In genomic region chr15:41507820-41508290, GRCh38 we compare ENCODE assay signal across 23 cellular contexts. TPM values are rescaled to one million over a fixed set of nuclear protein-coding genes. Genes with fewer than 3 reads are reported as not detected.
A peak's percentile ranks its signal among the peaks of the same experiment; 100 is the strongest.
DNase-seq lines count a peak whose midpoint lies in the region; ATAC-seq and TF ChIP-seq lines count a peak whose summit lies in the region.
"Had no signal": no experiment of that assay in that cellular context is flagged by ENCODE, and none has a peak within 500 bp of the region (broad histone marks: within the 10 kb centered on the region; RNA-seq: fewer than 3 reads in every experiment).

No MANE protein-coding gene starts in this region.

- DNase-seq in heart left ventricle (peak in 2 of 5 donors; percentile 63 to 69), Right ventricle myocardium inferior (ENCODE audit: missing footprints) (no peak), breast epithelium (ENCODE audit: low spot score in 2 of 2) (peak; percentile 78 to 90), left lobe of liver (ENCODE audit: low spot score) (peak; percentile 92), transverse colon (peak; percentile 86), GM13976 (ENCODE audit: low spot score) (no peak)
- no peak for DNase-seq in activated CD8-positive, alpha-beta memory T cell treated with anti-CD3 and anti-CD28 coated beads, Interleukin-2, amount 10 ng/mL, durations not matched to agents 7 days and 5 days
- DNase-seq in activated naive CD4-positive, alpha-beta T cell treated with anti-CD3 and anti-CD28 coated beads, Interleukin-2, amount 50 U/mL, for 72 hours (ENCODE audit: low spot score in 2 of 2), result no peak
- DNase-seq: activated CD4-positive, alpha-beta T cell treated with anti-CD3 and anti-CD28 coated beads, Interleukin-2, amount 50 U/mL, for 4 hours; activated naive CD4-positive, alpha-beta T cell; DMS153; GF-D8; KBM-7; NCI-H1048; NCI-H2081 treated with DMSO at 0.1 percent for 48 hours; NCI-H524 treated with DMSO at 0.1 percent for 48 hours; T-helper 17 cell; WERI-Rb-1 had no signal

- TF ChIP-seq POLR2A in heart left ventricle (IDR thresholded peaks at IDR 0.05), result no peak
- no peak for TF ChIP-seq POLR2A in breast epithelium (IDR thresholded peaks at IDR 0.05)
- TF ChIP-seq POLR2A in transverse colon (IDR thresholded peaks at IDR 0.05), result peak; percentile 59

- no peaks in the 10 kb centered on the region for H3K9me3 ChIP-seq in heart left ventricle
- no peaks in the 10 kb centered on the region for H3K9me3 ChIP-seq in breast epithelium
- H3K9me3 ChIP-seq in transverse colon, result no peaks in the 10 kb centered on the region
- H3K9me3 ChIP-seq: BLaER1 treated with 17β-estradiol and CSF1 and Interleukin-3, amounts not matched to agents 10 nM and 100 nM; SJSA1 had no signal

- CTCF ChIA-PET in activated CD8-positive, alpha-beta memory T cell treated with anti-CD3 and anti-CD28 coated beads, Interleukin-2, amount 10 ng/mL, durations not matched to agents 7 days and 5 days (lab: Charles Lee), result interaction anchor here (0.6 to 1.8 kb wide), 3 partner anchors 9 to 646 kb away, joined by 3 to 6 read pairs (median 4); no protein-coding TSS in a partner anchor

- no peak overlapping the region for H3K4me3 ChIP-seq in heart left ventricle
- no peak overlapping the region for H3K4me3 ChIP-seq in breast epithelium
- no peak overlapping the region for H3K4me3 ChIP-seq in transverse colon
- H3K4me3 ChIP-seq: BLaER1 treated with 17β-estradiol and CSF1 and Interleukin-3, amounts not matched to agents 10 nM and 100 nM; GM12878; neural progenitor cell; SJSA1 had no signal

- H3K36me3 ChIP-seq in heart left ventricle, result no peaks in the 10 kb centered on the region
- H3K36me3 ChIP-seq in breast epithelium, result no peaks in the 10 kb centered on the region
- no peaks in the 10 kb centered on the region for H3K36me3 ChIP-seq in transverse colon
- H3K36me3 ChIP-seq: BLaER1 treated with 17β-estradiol and CSF1 and Interleukin-3, amounts not matched to agents 10 nM and 100 nM; neural progenitor cell; SJSA1; WERI-Rb-1 had no signal

- no peaks in the 10 kb centered on the region for H3K36me3 Mint-ChIP-seq in activated CD8-positive, alpha-beta memory T cell treated with anti-CD3 and anti-CD28 coated beads, Interleukin-2, amount 10 ng/mL, durations not matched to agents 7 days and 5 days
- H3K36me3 Mint-ChIP-seq in activated naive CD4-positive, alpha-beta T cell treated with anti-CD3 and anti-CD28 coated beads, Interleukin-2, amount 50 U/mL, for 72 hours, result no peaks in the 10 kb centered on the region
- H3K36me3 Mint-ChIP-seq: mesothelial cell of epicardium, neural progenitor cell had no signal

- H3K27ac Mint-ChIP-seq in activated CD8-positive, alpha-beta memory T cell treated with anti-CD3 and anti-CD28 coated beads, Interleukin-2, amount 10 ng/mL, durations not matched to agents 7 days and 5 days, result no peak overlapping the region
- H3K27ac Mint-ChIP-seq in activated naive CD4-positive, alpha-beta T cell treated with anti-CD3 and anti-CD28 coated beads, Interleukin-2, amount 50 U/mL, for 72 hours, result no peak overlapping the region
- H3K27ac Mint-ChIP-seq: mesothelial cell of epicardium, neural progenitor cell, T-helper 17 cell had no signal

- peak; percentile 14 to 73 (median 62) for ATAC-seq in heart left ventricle
- ATAC-seq in Right ventricle myocardium inferior, result no peak
- ATAC-seq in left lobe of liver, result peak; percentile 88
- ATAC-seq in activated CD8-positive, alpha-beta memory T cell treated with anti-CD3 and anti-CD28 coated beads, Interleukin-2, amount 10 ng/mL, durations not matched to agents 7 days and 5 days, result no peak
- ATAC-seq in activated naive CD4-positive, alpha-beta T cell treated with anti-CD3 and anti-CD28 coated beads, Interleukin-2, amount 50 U/mL, for 72 hours, result no peak
- ATAC-seq: GM12878, T-helper 17 cell had no signal

- peaks cover 0 to 23% (median 15%) of the 10 kb centered on the region in 12 donors for H3K4me1 ChIP-seq in heart left ventricle
- H3K4me1 ChIP-seq in breast epithelium, result peaks cover 8 to 9% of the 10 kb centered on the region in 2 donors
- peaks cover 12 to 29% (median 20%) of the 10 kb centered on the region in 4 donors for H3K4me1 ChIP-seq in transverse colon

- no peak overlapping the region for H3K4me3 Mint-ChIP-seq in activated CD8-positive, alpha-beta memory T cell treated with anti-CD3 and anti-CD28 coated beads, Interleukin-2, amount 10 ng/mL, durations not matched to agents 7 days and 5 days
- H3K4me3 Mint-ChIP-seq: mesothelial cell of epicardium, neural progenitor cell, T-helper 17 cell had no signal

- peaks cover 15 to 44% (median 25%) of the 10 kb centered on the region in 9 donors for H3K27me3 ChIP-seq in heart left ventricle
- peaks cover 9 to 35% of the 10 kb centered on the region in 2 donors for H3K27me3 ChIP-seq in breast epithelium
- peaks cover 34% of the 10 kb centered on the region for H3K27me3 ChIP-seq in transverse colon

- no peak for TF ChIP-seq EP300 in transverse colon (IDR thresholded peaks at IDR 0.05; ENCODE audit: low read depth)

- TF ChIP-seq CTCF in heart left ventricle (IDR thresholded peaks at IDR 0.05) (no peak), breast epithelium (IDR thresholded peaks at IDR 0.05) (no peak), transverse colon (IDR thresholded peaks at IDR 0.05) (no peak), GM13976 (IDR thresholded peaks at IDR 0.05; ENCODE audit: borderline replicate concordance, control extremely low read depth, extremely low read depth, insufficient read depth, missing control alignments) (no peak)

- peaks cover 62% of the 10 kb centered on the region for H3K27me3 Mint-ChIP-seq in activated CD8-positive, alpha-beta memory T cell treated with anti-CD3 and anti-CD28 coated beads, Interleukin-2, amount 10 ng/mL, durations not matched to agents 7 days and 5 days
- H3K27me3 Mint-ChIP-seq: T-helper 17 cell had no signal

- in situ Hi-C loops in transverse colon (cut with MboI; ENCODE audit: low pct_ligation_motif_present in 1 of 4, low pct_unique_long_range_greater_than_20kb in 1 of 4, low sequenced_read_pairs in 3 of 4) (no loop called here), GM13976 (cut with MboI; ENCODE audit: low sequenced_read_pairs, unreplicated experiment) (no loop called here)

- intact Hi-C loops in heart left ventricle (cut with DNase I), result no loop called here
- intact Hi-C loops in Right ventricle myocardium inferior (cut with DNase I), result no loop called here
- intact Hi-C loops in breast epithelium (cut with DNase I; ENCODE audit: low total_unique reads), result no loop called here
- intact Hi-C loops in transverse colon (cut with DNase I; ENCODE audit: low total_unique reads), result no loop called here

- H3K27ac ChIP-seq in heart left ventricle (no peak overlapping the region), breast epithelium (no peak overlapping the region), transverse colon (peak overlapping the region in 3 of 4 donors; percentile 37 to 47 (median 44))
- H3K27ac ChIP-seq: BLaER1 treated with 17β-estradiol and CSF1 and Interleukin-3, amounts not matched to agents 10 nM and 100 nM; neural progenitor cell; SJSA1; WERI-Rb-1 had no signal

- 58 to 71% (median 62%) methylated on average over 7 of the region's 7 CpGs for WGBS in heart left ventricle, 4 donors
- WGBS in transverse colon (ENCODE audit: low coverage in 1 of 2), 2 donors, result 20 to 41% methylated on average over 1 to 7 of the region's 7 CpGs

- peaks cover 12% of the 10 kb centered on the region for H3K4me1 Mint-ChIP-seq in activated CD8-positive, alpha-beta memory T cell treated with anti-CD3 and anti-CD28 coated beads, Interleukin-2, amount 10 ng/mL, durations not matched to agents 7 days and 5 days

- no peaks in the 10 kb centered on the region for H3K9me3 Mint-ChIP-seq in activated CD8-positive, alpha-beta memory T cell treated with anti-CD3 and anti-CD28 coated beads, Interleukin-2, amount 10 ng/mL, durations not matched to agents 7 days and 5 days (ENCODE audit: low read depth)
- H3K9me3 Mint-ChIP-seq in activated naive CD4-positive, alpha-beta T cell treated with anti-CD3 and anti-CD28 coated beads, Interleukin-2, amount 50 U/mL, for 72 hours, result no peaks in the 10 kb centered on the region
- H3K9me3 Mint-ChIP-seq: mesothelial cell of epicardium had no signal

RNA-seq across cellular contexts. Expression of gene LTK, which starts 5.8 kb away (rescaled TPM):
- total RNA-seq in heart left ventricle (1 to 10 TPM in 1 of 9 donors, under 1 TPM in 8; 0.14 to 1.6 (median 0.37) TPM), Right ventricle myocardium inferior (1.5 TPM), breast epithelium (under 1 TPM in 2 of 3 donors, not detected in 1; 0.29 to 0.66 TPM), left lobe of liver (2.3 TPM), transverse colon (10 to 100 TPM in 2 of 4 donors, 1 to 10 TPM in 1, under 1 TPM in 1; 0.40 to 15.0 (median 11.6) TPM)
- polyA plus RNA-seq in heart left ventricle, result under 1 TPM; 0.34 to 0.36 TPM
- total RNA-seq in activated CD8-positive, alpha-beta memory T cell treated with anti-CD3 and anti-CD28 coated beads, Interleukin-2, amount 10 ng/mL, durations not matched to agents 7 days and 5 days, result under 1 TPM; 0.20 to 0.30 TPM
- total RNA-seq in activated naive CD4-positive, alpha-beta T cell treated with anti-CD3 and anti-CD28 coated beads, Interleukin-2, amount 50 U/mL, for 72 hours, result under 1 TPM; 0.20 to 0.51 TPM

RNA-seq across cellular contexts. Expression of gene ITPKA, which starts 14.2 kb away (rescaled TPM):
- 10 to 100 TPM in 1 of 9 donors, 1 to 10 TPM in 6, under 1 TPM in 2; 0.80 to 12.5 (median 1.8) TPM for total RNA-seq in heart left ventricle
- polyA plus RNA-seq in heart left ventricle, result 1 to 10 TPM; 6.0 to 6.7 TPM
- total RNA-seq in Right ventricle myocardium inferior, result 2.7 TPM
- total RNA-seq in breast epithelium, result under 1 TPM in 1 of 3 donors, not detected in 2; 0.15 TPM
- 0.91 TPM for total RNA-seq in left lobe of liver
- 100 to 1,000 TPM in 3 of 4 donors, 10 to 100 TPM in 1; 57.6 to 161 (median 116) TPM for total RNA-seq in transverse colon
- under 1 TPM in 1 of 2 experiments, not detected in 1; 0.52 TPM for total RNA-seq in activated CD8-positive, alpha-beta memory T cell treated with anti-CD3 and anti-CD28 coated beads, Interleukin-2, amount 10 ng/mL, durations not matched to agents 7 days and 5 days
- total RNA-seq in activated naive CD4-positive, alpha-beta T cell treated with anti-CD3 and anti-CD28 coated beads, Interleukin-2, amount 50 U/mL, for 72 hours, result 1 to 10 TPM; 1.2 to 7.1 TPM

RNA-seq across cellular contexts. Expression of gene RPAP1, which starts 36.2 kb away (rescaled TPM):
- total RNA-seq in heart left ventricle (10 to 100 TPM; 13.7 to 32.5 (median 23.7) TPM), Right ventricle myocardium inferior (26.7 TPM), breast epithelium (10 to 100 TPM; 22.7 to 28.2 (median 27.1) TPM), left lobe of liver (23.3 TPM), transverse colon (10 to 100 TPM; 12.3 to 35.6 (median 19.7) TPM)
- polyA plus RNA-seq in heart left ventricle, result 10 to 100 TPM; 13.4 to 15.4 TPM
- total RNA-seq in activated CD8-positive, alpha-beta memory T cell treated with anti-CD3 and anti-CD28 coated beads, Interleukin-2, amount 10 ng/mL, durations not matched to agents 7 days and 5 days, result 10 to 100 TPM; 38.2 to 40.0 TPM
- total RNA-seq in activated naive CD4-positive, alpha-beta T cell treated with anti-CD3 and anti-CD28 coated beads, Interleukin-2, amount 50 U/mL, for 72 hours, result 10 to 100 TPM; 47.8 to 66.3 TPM

RNA-seq across cellular contexts. Expression of gene TYRO3, which starts 51.2 kb away (rescaled TPM):
- total RNA-seq in heart left ventricle (10 to 100 TPM in 3 of 9 donors, 1 to 10 TPM in 6; 2.5 to 15.4 (median 3.7) TPM), Right ventricle myocardium inferior (5.6 TPM), breast epithelium (10 to 100 TPM in 1 of 3 donors, 1 to 10 TPM in 2; 6.9 to 36.8 (median 8.8) TPM), left lobe of liver (1.5 TPM), transverse colon (1 to 10 TPM in 1 of 4 donors, under 1 TPM in 2, not detected in 1; 0.60 to 1.6 (median 0.82) TPM)
- polyA plus RNA-seq in heart left ventricle, result 10 to 100 TPM in 1 of 2 donors, 1 to 10 TPM in 1; 2.6 to 13.7 TPM
- under 1 TPM; 0.32 to 0.66 TPM for total RNA-seq in activated CD8-positive, alpha-beta memory T cell treated with anti-CD3 and anti-CD28 coated beads, Interleukin-2, amount 10 ng/mL, durations not matched to agents 7 days and 5 days
- 1 to 10 TPM; 1.7 to 2.9 TPM for total RNA-seq in activated naive CD4-positive, alpha-beta T cell treated with anti-CD3 and anti-CD28 coated beads, Interleukin-2, amount 50 U/mL, for 72 hours

Comparison
In these comparisons a context has a peak if more than half of its experiments do, and no peak if none do; other contexts are left out.
1. ATAC-seq: peak in heart left ventricle (4 of 4) and left lobe of liver (single experiment); none in Right ventricle myocardium inferior (single experiment), activated CD8-positive, alpha-beta memory T cell treated with anti-CD3 and anti-CD28 coated beads, Interleukin-2, amount 10 ng/mL, durations not matched to agents 7 days and 5 days (single experiment) and activated naive CD4-positive, alpha-beta T cell treated with anti-CD3 and anti-CD28 coated beads, Interleukin-2, amount 50 U/mL, for 72 hours (0 of 2).
2. DNase-seq: peak in breast epithelium (2 of 2), left lobe of liver (single experiment) and transverse colon (single experiment); none in Right ventricle myocardium inferior (single experiment), activated CD8-positive, alpha-beta memory T cell treated with anti-CD3 and anti-CD28 coated beads, Interleukin-2, amount 10 ng/mL, durations not matched to agents 7 days and 5 days (single experiment), activated naive CD4-positive, alpha-beta T cell treated with anti-CD3 and anti-CD28 coated beads, Interleukin-2, amount 50 U/mL, for 72 hours (0 of 2) and GM13976 (single experiment).
3. H3K27ac ChIP-seq: peak in transverse colon (3 of 4); none in heart left ventricle (0 of 12) and breast epithelium (0 of 2).
4. RNA of gene ITPKA, which starts 14.2 kb away (total RNA-seq): 57.6 to 161 TPM in transverse colon; 1.2 to 7.1 TPM in activated naive CD4-positive, alpha-beta T cell treated with anti-CD3 and anti-CD28 coated beads, Interleukin-2, amount 50 U/mL, for 72 hours, 2.7 TPM in Right ventricle myocardium inferior (single experiment), 0.80 to 12.5 TPM in heart left ventricle, 0.91 TPM in left lobe of liver (single experiment), 0.52 TPM in activated CD8-positive, alpha-beta memory T cell treated with anti-CD3 and anti-CD28 coated beads, Interleukin-2, amount 10 ng/mL, durations not matched to agents 7 days and 5 days and 0.15 TPM in breast epithelium; every median in the first group is over 4 times any median in the second.